ENCODE assay signal across 18 cellular contexts in the genomic region with DNA sequence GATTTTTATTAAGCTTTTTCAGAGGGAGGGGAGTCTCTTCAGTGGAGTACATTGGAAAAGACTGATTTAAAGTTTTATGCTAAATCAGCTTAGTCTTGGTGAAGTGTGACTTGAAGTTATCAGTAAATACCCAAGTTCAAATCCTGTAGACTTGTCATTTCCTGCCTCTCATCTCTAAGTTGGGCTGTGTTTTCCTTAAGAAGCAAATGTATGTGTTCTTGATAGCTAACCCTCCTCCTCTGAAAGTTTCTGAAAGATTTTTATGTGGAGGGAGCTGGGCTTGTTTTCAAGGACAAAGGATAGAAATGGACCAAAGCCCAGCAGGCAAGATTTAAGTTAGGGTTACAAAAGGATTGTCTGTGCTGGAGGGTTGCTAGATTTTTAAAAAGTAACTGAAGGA. TPM values are rescaled to one million over a fixed set of nuclear protein-coding genes. Genes with fewer than 3 reads are reported as not detected.
DNase-seq lines count a peak whose midpoint lies in the region; ATAC-seq and TF ChIP-seq lines count a peak whose summit lies in the region.
"Had no signal": no experiment of that assay in that cellular context is flagged by ENCODE, and none has a peak within 500 bp of the region (broad histone marks: within the 10 kb centered on the region; RNA-seq: fewer than 3 reads in every experiment).

No MANE protein-coding gene starts in this region.

- peaks cover 73% of the 10 kb centered on the region for H4K20me1 ChIP-seq in smooth muscle cell (ENCODE audit: low read depth)

- H3K9me3 ChIP-seq in smooth muscle cell (replicated peaks; ENCODE audit: low read depth), result no peaks in the 10 kb centered on the region
- H3K9me3 ChIP-seq in BE2C, result no peaks in the 10 kb centered on the region

- peaks cover 40% of the 10 kb centered on the region for H3K4me1 ChIP-seq in smooth muscle cell (ENCODE audit: low read depth)
- peaks cover 12% of the 10 kb centered on the region for H3K4me1 ChIP-seq in BE2C

- intact Hi-C loops in activated CD4-positive, alpha-beta T cell treated with anti-CD3 and anti-CD28 coated beads for 36 hours (cut with DNase I, micrococcal nuclease), result no loop called here

- POLR2A ChIA-PET in activated CD4-positive, alpha-beta T cell treated with anti-CD3 and anti-CD28 coated beads for 36 hours (lab: Charles Lee), result interaction anchor here (1.0 kb wide), 1 partner anchor 69 kb away, joined by 3 read pairs; no protein-coding TSS in a partner anchor
- POLR2A ChIA-PET in activated CD8-positive, alpha-beta T cell treated with anti-CD3 and anti-CD28 coated beads, Interleukin-2, amount 10 ng/mL, durations not matched to agents 7 days and 5 days (lab: Charles Lee), result interaction anchor here (1.2 kb wide), 1 partner anchor 118 kb away, joined by 3 read pairs; the partner anchor contains the start of gene MGA
- POLR2A ChIA-PET in T-cell (lab: Charles Lee), result no interaction called here

- H3K4me3 ChIP-seq in fibroblast of the aortic adventitia (ENCODE audit: low read depth, low read length), result no peak overlapping the region
- no peak overlapping the region for H3K4me3 ChIP-seq in smooth muscle cell
- H3K4me3 ChIP-seq in BE2C (ENCODE audit: low read depth, low read length), result no peak overlapping the region

- no peak for DNase-seq in activated CD4-positive, alpha-beta T cell treated with anti-CD3 and anti-CD28 coated beads for 36 hours
- DNase-seq in activated CD4-positive, alpha-beta T cell treated with anti-CD3 and anti-CD28 coated beads, Interleukin-2, amount 50 U/mL, for 4 hours, result no peak
- DNase-seq in activated CD8-positive, alpha-beta T cell treated with anti-CD3 and anti-CD28 coated beads, Interleukin-2, amount 10 ng/mL, durations not matched to agents 7 days and 5 days, result no peak
- DNase-seq in fibroblast of the aortic adventitia (ENCODE audit: low read depth) (peak; percentile 29), smooth muscle cell (lab: John Stamatoyannopoulos, UW; ENCODE audit: unreplicated experiment) (no peak), BE2C (no peak), T-cell (no peak), NCI-H69 (lab: John Stamatoyannopoulos, UW) (no peak)
- DNase-seq: activated CD8-positive, alpha-beta memory T cell treated with anti-CD3 and anti-CD28 coated beads, Interleukin-2, amount 50 U/mL, for 48 hours; COR-L47; H9; hippocampal formation; left cardiac atrium; NCI-H1105 treated with DMSO at 0.1 percent for 48 hours; NCI-H2171 treated with DMSO at 0.1 percent for 48 hours had no signal

- ATAC-seq in activated CD4-positive, alpha-beta T cell treated with anti-CD3 and anti-CD28 coated beads for 36 hours, result no peak
- no peak for ATAC-seq in activated CD8-positive, alpha-beta T cell treated with anti-CD3 and anti-CD28 coated beads, Interleukin-2, amount 10 ng/mL, durations not matched to agents 7 days and 5 days
- no peak for ATAC-seq in T-cell (replicated peaks in 1 of 4)
- ATAC-seq: left cardiac atrium had no signal

- H3K4me1 Mint-ChIP-seq in activated CD4-positive, alpha-beta T cell treated with anti-CD3 and anti-CD28 coated beads for 36 hours, result peaks cover 62% of the 10 kb centered on the region
- peaks cover 80% of the 10 kb centered on the region for H3K4me1 Mint-ChIP-seq in activated CD8-positive, alpha-beta T cell treated with anti-CD3 and anti-CD28 coated beads, Interleukin-2, amount 10 ng/mL, durations not matched to agents 7 days and 5 days (ENCODE audit: low read depth)
- H3K4me1 Mint-ChIP-seq in T-cell, result peaks cover 76 to 85% (median 77%) of the 10 kb centered on the region in 3 donors

- CTCF ChIA-PET in activated CD4-positive, alpha-beta T cell treated with anti-CD3 and anti-CD28 coated beads for 36 hours (lab: Charles Lee), result interaction anchor here (0.9 to 8.3 kb wide), 6 partner anchors 10 to 125 kb away, joined by 3 to 233 read pairs (median 5); no protein-coding TSS in a partner anchor
- CTCF ChIA-PET in activated CD8-positive, alpha-beta T cell treated with anti-CD3 and anti-CD28 coated beads, Interleukin-2, amount 10 ng/mL, durations not matched to agents 7 days and 5 days (lab: Charles Lee), result interaction anchor here (0.6 to 11.9 kb wide), 10 partner anchors 8 to 313 kb away, joined by 3 to 333 read pairs (median 4); no protein-coding TSS in a partner anchor
- CTCF ChIA-PET in T-cell (lab: Charles Lee), result interaction anchor here (0.6 to 1.3 kb wide), 3 partner anchors 32 to 700 kb away, joined by 4 to 6 read pairs (median 5); no protein-coding TSS in a partner anchor

- H3K9me3 Mint-ChIP-seq in activated CD4-positive, alpha-beta T cell treated with anti-CD3 and anti-CD28 coated beads for 36 hours (ENCODE audit: low read depth), result no peaks in the 10 kb centered on the region
- H3K9me3 Mint-ChIP-seq in activated CD8-positive, alpha-beta T cell treated with anti-CD3 and anti-CD28 coated beads, Interleukin-2, amount 10 ng/mL, durations not matched to agents 7 days and 5 days (ENCODE audit: insufficient read depth), result no peaks in the 10 kb centered on the region
- H3K9me3 Mint-ChIP-seq in T-cell, result no peaks in the 10 kb centered on the region
- H3K9me3 Mint-ChIP-seq: central memory CD8-positive, alpha-beta T cell; H9 had no signal

- no peak overlapping the region for H3K9ac ChIP-seq in smooth muscle cell (ENCODE audit: low read depth)

- no peak overlapping the region for H3K4me3 Mint-ChIP-seq in activated CD4-positive, alpha-beta T cell treated with anti-CD3 and anti-CD28 coated beads for 36 hours
- H3K4me3 Mint-ChIP-seq in activated CD8-positive, alpha-beta T cell treated with anti-CD3 and anti-CD28 coated beads, Interleukin-2, amount 10 ng/mL, durations not matched to agents 7 days and 5 days, result no peak overlapping the region
- no peak overlapping the region for H3K4me3 Mint-ChIP-seq in T-cell
- H3K4me3 Mint-ChIP-seq: central memory CD8-positive, alpha-beta T cell; H9 had no signal

- peak overlapping the region; percentile 14 for H3K27ac Mint-ChIP-seq in activated CD4-positive, alpha-beta T cell treated with anti-CD3 and anti-CD28 coated beads for 36 hours
- H3K27ac Mint-ChIP-seq in activated CD8-positive, alpha-beta T cell treated with anti-CD3 and anti-CD28 coated beads, Interleukin-2, amount 10 ng/mL, durations not matched to agents 7 days and 5 days, result peak overlapping the region; percentile 23
- peak overlapping the region in 1 of 2 donors; percentile 2 for H3K27ac Mint-ChIP-seq in T-cell
- H3K27ac Mint-ChIP-seq: activated naive CD8-positive, alpha-beta T cell had no signal

- TF ChIP-seq CTCF in fibroblast of the aortic adventitia (IDR thresholded peaks at IDR 0.05; ENCODE audit: insufficient read depth, low read length) (no peak), smooth muscle cell (IDR thresholded peaks at IDR 0.05; ENCODE audit: borderline replicate concordance, insufficient read depth, poor library complexity, severe bottlenecking) (no peak), BE2C (IDR thresholded peaks at IDR 0.05; ENCODE audit: low read depth, low read length) (no peak)

- H3K27ac ChIP-seq in smooth muscle cell (ENCODE audit: low read depth), result peak overlapping the region; percentile 34
- H3K27ac ChIP-seq: VCaP had no signal

- H3K27me3 ChIP-seq in smooth muscle cell (ENCODE audit: low read depth) (no peaks in the 10 kb centered on the region), BE2C (no peaks in the 10 kb centered on the region)

- H2AFZ ChIP-seq in smooth muscle cell (ENCODE audit: low read depth), result no peak overlapping the region

- no peaks in the 10 kb centered on the region for H3K27me3 Mint-ChIP-seq in activated CD4-positive, alpha-beta T cell treated with anti-CD3 and anti-CD28 coated beads for 36 hours
- H3K27me3 Mint-ChIP-seq in activated CD8-positive, alpha-beta T cell treated with anti-CD3 and anti-CD28 coated beads, Interleukin-2, amount 10 ng/mL, durations not matched to agents 7 days and 5 days (ENCODE audit: low read depth), result no peaks in the 10 kb centered on the region
- H3K27me3 Mint-ChIP-seq in T-cell, result no peaks in the 10 kb centered on the region
- H3K27me3 Mint-ChIP-seq: activated naive CD8-positive, alpha-beta T cell; central memory CD8-positive, alpha-beta T cell had no signal

- peaks cover 25% of the 10 kb centered on the region for H3K79me2 ChIP-seq in smooth muscle cell (ENCODE audit: low read depth)

- H3K4me2 ChIP-seq in smooth muscle cell, result peak overlapping the region; percentile 37

- H3K36me3 Mint-ChIP-seq in activated CD4-positive, alpha-beta T cell treated with anti-CD3 and anti-CD28 coated beads for 36 hours (ENCODE audit: low read depth), result peaks cover 5% of the 10 kb centered on the region
- peaks cover 26% of the 10 kb centered on the region for H3K36me3 Mint-ChIP-seq in activated CD8-positive, alpha-beta T cell treated with anti-CD3 and anti-CD28 coated beads, Interleukin-2, amount 10 ng/mL, durations not matched to agents 7 days and 5 days (ENCODE audit: low read depth)
- H3K36me3 Mint-ChIP-seq in T-cell, result peaks cover 15% of the 10 kb centered on the region

- peaks cover 27% of the 10 kb centered on the region for H3F3A ChIP-seq in smooth muscle cell (ENCODE audit: low read depth)

- H3K36me3 ChIP-seq in smooth muscle cell (ENCODE audit: low read depth) (no peaks in the 10 kb centered on the region), BE2C (no peaks in the 10 kb centered on the region)

RNA-seq across cellular contexts. Expression of gene MAPKBP1, which starts 4.2 kb away (rescaled TPM):
- total RNA-seq in activated CD4-positive, alpha-beta T cell treated with anti-CD3 and anti-CD28 coated beads for 36 hours, result 10 to 100 TPM; 16.1 to 19.0 TPM
- 10 to 100 TPM; 30.4 to 30.9 TPM for total RNA-seq in activated CD8-positive, alpha-beta T cell treated with anti-CD3 and anti-CD28 coated beads, Interleukin-2, amount 10 ng/mL, durations not matched to agents 7 days and 5 days
- total RNA-seq in fibroblast of the aortic adventitia (ENCODE audit: low replicate concordance), result 12.7 and 20.8 TPM in 2 replicates
- 9.0 and 10.7 TPM in 2 replicates for total RNA-seq in smooth muscle cell
- polyA plus RNA-seq in smooth muscle cell, result 6.6 and 9.3 TPM in 2 replicates
- 9.4 TPM for polyA plus RNA-seq in BE2C (2012; ENCODE audit: insufficient read depth, insufficient read length, low read depth)
- 10 to 100 TPM; 37.0 to 44.8 (median 38.2) TPM for total RNA-seq in T-cell

RNA-seq across cellular contexts. Expression of gene JMJD7, which starts 49.4 kb away (rescaled TPM):
- total RNA-seq in activated CD4-positive, alpha-beta T cell treated with anti-CD3 and anti-CD28 coated beads for 36 hours, result 10 to 100 TPM; 17.1 to 17.6 TPM
- total RNA-seq in activated CD8-positive, alpha-beta T cell treated with anti-CD3 and anti-CD28 coated beads, Interleukin-2, amount 10 ng/mL, durations not matched to agents 7 days and 5 days, result 10 to 100 TPM; 19.5 to 22.8 TPM
- total RNA-seq in fibroblast of the aortic adventitia (ENCODE audit: low replicate concordance) (3.1 and 6.3 TPM in 2 replicates), smooth muscle cell (5.0 TPM in 1 of 2 replicates, not detected in the other), T-cell (10 to 100 TPM; 35.8 to 72.7 (median 45.3) TPM)
- polyA plus RNA-seq in smooth muscle cell, result 3.3 and 7.8 TPM in 2 replicates
- polyA plus RNA-seq in BE2C (2012; ENCODE audit: insufficient read depth, insufficient read length, low read depth), result 9.2 TPM

Comparison
In these comparisons a context has a peak if more than half of its experiments do, and no peak if none do; other contexts are left out.
1. POLR2A ChIA-PET loops: an anchor here in activated CD4-positive, alpha-beta T cell treated with anti-CD3 and anti-CD28 coated beads for 36 hours (1.0 kb wide) and activated CD8-positive, alpha-beta T cell treated with anti-CD3 and anti-CD28 coated beads, Interleukin-2, amount 10 ng/mL, durations not matched to agents 7 days and 5 days (1.2 kb wide); none called in T-cell.